In the genomic region with DNA sequence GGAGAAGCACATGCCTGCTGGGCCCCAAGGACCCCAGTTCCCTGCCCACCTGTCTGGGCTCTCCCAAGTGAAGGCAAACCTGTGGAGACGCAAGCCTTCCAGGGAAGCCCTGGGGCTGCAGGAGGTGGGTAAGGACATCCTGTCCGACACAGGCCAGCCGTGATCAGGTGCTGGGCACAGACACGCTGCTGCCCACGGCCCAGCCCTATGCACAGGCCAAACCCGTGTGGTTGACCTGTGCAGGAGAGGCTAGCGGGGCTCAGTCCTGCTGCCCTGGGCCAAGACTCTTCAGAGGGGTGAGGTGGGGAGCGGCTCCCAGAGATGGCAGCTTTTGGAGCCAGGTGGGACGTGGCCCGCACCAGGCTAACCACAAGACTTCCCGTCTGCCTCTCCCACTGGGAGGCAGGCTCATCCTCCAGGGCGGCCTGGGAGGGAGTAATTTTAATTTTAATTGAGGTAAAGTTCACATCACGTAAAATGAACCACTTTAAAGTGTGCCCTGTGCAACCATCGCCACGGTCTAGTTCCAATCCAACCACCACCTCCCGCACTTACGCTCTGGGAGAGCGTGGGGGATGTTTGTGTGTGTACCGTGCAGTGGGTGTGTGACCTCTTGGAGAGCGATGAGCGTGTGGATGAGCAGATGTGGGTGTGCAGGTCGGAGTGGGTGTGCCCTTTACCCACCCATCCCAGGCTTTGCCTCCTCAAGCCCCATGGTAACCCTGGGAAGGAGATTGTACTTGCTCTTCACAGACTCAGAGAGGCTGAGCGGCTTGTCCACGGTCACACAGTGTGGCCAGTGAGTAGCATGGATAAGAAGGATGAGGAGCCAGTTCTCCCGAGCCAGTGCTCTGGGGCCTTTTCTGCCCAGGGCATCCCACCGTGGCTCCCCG, we compare ENCODE assay signal across 2 cellular contexts.
TF ChIP-seq lines count a peak whose summit lies in the region.

No MANE protein-coding gene starts in this region.

TF ChIP-seq in HEK293, 187 proteins besides CTCF, POLR2A, EP300 and RAD21:
- TF ChIP-seq ZNF600 (tag by site-specific recombination; IDR thresholded peaks at IDR 0.05) (peak; percentile 52; the same call in 1 of the 2 replicates), KLF1 (tag by site-specific recombination; IDR thresholded peaks at IDR 0.05) (peak; percentile 99), GLIS1 (tag by site-specific recombination; IDR thresholded peaks at IDR 0.05) (peak; percentile 43), ZNF768 (tag by site-specific recombination; IDR thresholded peaks at IDR 0.05) (peak; percentile 58; the same call in 1 of the 2 replicates), WT1 (tag by site-specific recombination; IDR thresholded peaks at IDR 0.05) (peak; percentile 59), SP7 (tag by site-specific recombination; IDR thresholded peaks at IDR 0.05) (peak; percentile 49), EGR2 (tag by site-specific recombination; IDR thresholded peaks at IDR 0.05; ENCODE audit: low read depth) (peak; percentile 99), ZNF10 (tag by site-specific recombination; IDR thresholded peaks at IDR 0.05) (peak; percentile 72), ZFHX2 (tag by site-specific recombination; conservative IDR thresholded peaks at IDR 0.05) (peak; percentile 99), KLF9 (tag by site-specific recombination; IDR thresholded peaks at IDR 0.05; ENCODE audit: low read depth) (0 out of 2 replicates have a peak, but pooled peaks have one; percentile 44), ZNF211 (tag by site-specific recombination; IDR thresholded peaks at IDR 0.05; ENCODE audit: low read depth) (no peak), ZNF561 (tag by site-specific recombination; IDR thresholded peaks at IDR 0.05; ENCODE audit: borderline replicate concordance) (no peak), ZNF560 (tag by site-specific recombination; IDR thresholded peaks at IDR 0.05; ENCODE audit: borderline replicate concordance) (no peak)
- TF ChIP-seq, protein P1, sequence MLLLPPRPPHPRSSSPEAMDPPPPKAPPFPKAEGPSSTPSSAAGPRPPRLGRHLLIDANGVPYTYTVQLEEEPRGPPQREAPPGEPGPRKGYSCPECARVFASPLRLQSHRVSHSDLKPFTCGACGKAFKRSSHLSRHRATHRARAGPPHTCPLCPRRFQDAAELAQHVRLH (tag by site-specific recombination; IDR thresholded peaks at IDR 0.05), result no peak
- TF ChIP-seq, protein P2, sequence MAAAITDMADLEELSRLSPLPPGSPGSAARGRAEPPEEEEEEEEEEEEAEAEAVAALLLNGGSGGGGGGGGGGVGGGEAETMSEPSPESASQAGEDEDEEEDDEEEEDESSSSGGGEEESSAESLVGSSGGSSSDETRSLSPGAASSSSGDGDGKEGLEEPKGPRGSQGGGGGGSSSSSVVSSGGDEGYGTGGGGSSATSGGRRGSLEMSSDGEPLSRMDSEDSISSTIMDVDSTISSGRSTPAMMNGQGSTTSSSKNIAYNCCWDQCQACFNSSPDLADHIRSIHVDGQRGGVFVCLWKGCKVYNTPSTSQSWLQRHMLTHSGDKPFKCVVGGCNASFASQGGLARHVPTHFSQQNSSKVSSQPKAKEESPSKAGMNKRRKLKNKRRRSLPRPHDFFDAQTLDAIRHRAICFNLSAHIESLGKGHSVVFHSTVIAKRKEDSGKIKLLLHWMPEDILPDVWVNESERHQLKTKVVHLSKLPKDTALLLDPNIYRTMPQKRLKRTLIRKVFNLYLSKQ (tag by site-specific recombination; IDR thresholded peaks at IDR 0.05; ENCODE audit: borderline replicate concordance), result no peak
- TF ChIP-seq, protein P3, sequence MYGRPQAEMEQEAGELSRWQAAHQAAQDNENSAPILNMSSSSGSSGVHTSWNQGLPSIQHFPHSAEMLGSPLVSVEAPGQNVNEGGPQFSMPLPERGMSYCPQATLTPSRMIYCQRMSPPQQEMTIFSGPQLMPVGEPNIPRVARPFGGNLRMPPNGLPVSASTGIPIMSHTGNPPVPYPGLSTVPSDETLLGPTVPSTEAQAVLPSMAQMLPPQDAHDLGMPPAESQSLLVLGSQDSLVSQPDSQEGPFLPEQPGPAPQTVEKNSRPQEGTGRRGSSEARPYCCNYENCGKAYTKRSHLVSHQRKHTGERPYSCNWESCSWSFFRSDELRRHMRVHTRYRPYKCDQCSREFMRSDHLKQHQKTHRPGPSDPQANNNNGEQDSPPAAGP (tag by site-specific recombination; IDR thresholded peaks at IDR 0.05), result peak; percentile 97
TF ChIP-seq in HEK293: peak in this region for 11.

TF ChIP-seq in K562, 482 proteins besides CTCF, POLR2A, EP300 and RAD21:
- TF ChIP-seq, protein P4, sequence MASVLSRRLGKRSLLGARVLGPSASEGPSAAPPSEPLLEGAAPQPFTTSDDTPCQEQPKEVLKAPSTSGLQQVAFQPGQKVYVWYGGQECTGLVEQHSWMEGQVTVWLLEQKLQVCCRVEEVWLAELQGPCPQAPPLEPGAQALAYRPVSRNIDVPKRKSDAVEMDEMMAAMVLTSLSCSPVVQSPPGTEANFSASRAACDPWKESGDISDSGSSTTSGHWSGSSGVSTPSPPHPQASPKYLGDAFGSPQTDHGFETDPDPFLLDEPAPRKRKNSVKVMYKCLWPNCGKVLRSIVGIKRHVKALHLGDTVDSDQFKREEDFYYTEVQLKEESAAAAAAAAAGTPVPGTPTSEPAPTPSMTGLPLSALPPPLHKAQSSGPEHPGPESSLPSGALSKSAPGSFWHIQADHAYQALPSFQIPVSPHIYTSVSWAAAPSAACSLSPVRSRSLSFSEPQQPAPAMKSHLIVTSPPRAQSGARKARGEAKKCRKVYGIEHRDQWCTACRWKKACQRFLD (CRISPR knock-in tag; IDR thresholded peaks at IDR 0.05), result 0 out of 2 replicates have a peak, but pooled peaks have one; percentile 43
- TF ChIP-seq, protein P5, sequence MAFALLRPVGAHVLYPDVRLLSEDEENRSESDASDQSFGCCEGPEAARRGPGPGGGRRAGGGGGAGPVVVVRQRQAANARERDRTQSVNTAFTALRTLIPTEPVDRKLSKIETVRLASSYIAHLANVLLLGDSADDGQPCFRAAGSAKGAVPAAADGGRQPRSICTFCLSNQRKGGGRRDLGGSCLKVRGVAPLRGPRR (CRISPR knock-in tag; IDR thresholded peaks at IDR 0.05), result no peak
- TF ChIP-seq NUFIP1 (IDR thresholded peaks at IDR 0.05; ENCODE audit: partially characterized antibody) (no peak), YY1 (IDR thresholded peaks at IDR 0.05; ENCODE audit: borderline replicate concordance in 1 of 3, control insufficient read depth in 1 of 3, extremely low read depth in 1 of 3, insufficient read depth in 3 of 3, insufficient read length in 1 of 3, insufficient replicate concordance in 2 of 3, low read depth in 1 of 3, low read length in 2 of 3) (no peak), RBM34 (IDR thresholded peaks at IDR 0.05; ENCODE audit: borderline replicate concordance, insufficient read depth, low read length) (no peak), ZNF589 (CRISPR knock-in tag; IDR thresholded peaks at IDR 0.05; ENCODE audit: low read depth) (0 out of 2 replicates have a peak, but pooled peaks have one; percentile 32), ZNF561 (CRISPR knock-in tag; conservative IDR thresholded peaks at IDR 0.05) (no peak), SAFB (IDR thresholded peaks at IDR 0.05; ENCODE audit: borderline replicate concordance, low read depth, low read length) (no peak), JUND (IDR thresholded peaks at IDR 0.05; ENCODE audit: borderline replicate concordance, low read depth, low read length) (no peak), JUND (tag; IDR thresholded peaks at IDR 0.05; ENCODE audit: borderline replicate concordance, low read depth, low read length) (0 out of 3 replicates have a peak, but pooled peaks have one; percentile 4), MECOM (CRISPR knock-in tag; IDR thresholded peaks at IDR 0.05) (0 out of 2 replicates have a peak, but pooled peaks have one; percentile 4), DMBX1 (CRISPR knock-in tag; IDR thresholded peaks at IDR 0.05; ENCODE audit: borderline replicate concordance) (no peak), ZNF217 (CRISPR knock-in tag; IDR thresholded peaks at IDR 0.05) (no peak), ETS2 (tag; IDR thresholded peaks at IDR 0.05; ENCODE audit: borderline replicate concordance, poor library complexity, severe bottlenecking) (no peak), ZFP36 (IDR thresholded peaks at IDR 0.05; ENCODE audit: low read depth, low read length, partially characterized antibody) (peak; percentile 50), NR2C2 (CRISPR knock-in tag; IDR thresholded peaks at IDR 0.05) (no peak), NR2C2 (tag; IDR thresholded peaks at IDR 0.05) (peak; percentile 18), ZC3H8 (IDR thresholded peaks at IDR 0.05) (no peak), ZNF224 (CRISPR knock-in tag; IDR thresholded peaks at IDR 0.05) (no peak), MTF1 (CRISPR knock-in tag; IDR thresholded peaks at IDR 0.05; ENCODE audit: borderline replicate concordance) (no peak), HDAC2 (IDR thresholded peaks at IDR 0.05) (no peak), HNRNPH1 (optimal IDR thresholded peaks at IDR 0.05; ENCODE audit: low read depth, low read length) (no peak), SRSF3 (IDR thresholded peaks at IDR 0.05; ENCODE audit: insufficient read depth, low read length) (no peak)
- TF ChIP-seq, protein P6, sequence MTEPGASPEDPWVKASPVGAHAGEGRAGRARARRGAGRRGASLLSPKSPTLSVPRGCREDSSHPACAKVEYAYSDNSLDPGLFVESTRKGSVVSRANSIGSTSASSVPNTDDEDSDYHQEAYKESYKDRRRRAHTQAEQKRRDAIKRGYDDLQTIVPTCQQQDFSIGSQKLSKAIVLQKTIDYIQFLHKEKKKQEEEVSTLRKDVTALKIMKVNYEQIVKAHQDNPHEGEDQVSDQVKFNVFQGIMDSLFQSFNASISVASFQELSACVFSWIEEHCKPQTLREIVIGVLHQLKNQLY (CRISPR knock-in tag; conservative IDR thresholded peaks at IDR 0.05), result no peak
- TF ChIP-seq, protein P7, sequence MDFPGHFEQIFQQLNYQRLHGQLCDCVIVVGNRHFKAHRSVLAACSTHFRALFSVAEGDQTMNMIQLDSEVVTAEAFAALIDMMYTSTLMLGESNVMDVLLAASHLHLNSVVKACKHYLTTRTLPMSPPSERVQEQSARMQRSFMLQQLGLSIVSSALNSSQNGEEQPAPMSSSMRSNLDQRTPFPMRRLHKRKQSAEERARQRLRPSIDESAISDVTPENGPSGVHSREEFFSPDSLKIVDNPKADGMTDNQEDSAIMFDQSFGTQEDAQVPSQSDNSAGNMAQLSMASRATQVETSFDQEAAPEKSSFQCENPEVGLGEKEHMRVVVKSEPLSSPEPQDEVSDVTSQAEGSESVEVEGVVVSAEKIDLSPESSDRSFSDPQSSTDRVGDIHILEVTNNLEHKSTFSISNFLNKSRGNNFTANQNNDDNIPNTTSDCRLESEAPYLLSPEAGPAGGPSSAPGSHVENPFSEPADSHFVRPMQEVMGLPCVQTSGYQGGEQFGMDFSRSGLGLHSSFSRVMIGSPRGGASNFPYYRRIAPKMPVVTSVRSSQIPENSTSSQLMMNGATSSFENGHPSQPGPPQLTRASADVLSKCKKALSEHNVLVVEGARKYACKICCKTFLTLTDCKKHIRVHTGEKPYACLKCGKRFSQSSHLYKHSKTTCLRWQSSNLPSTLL (IDR thresholded peaks at IDR 0.05), result no peak
- TF ChIP-seq, protein P8, sequence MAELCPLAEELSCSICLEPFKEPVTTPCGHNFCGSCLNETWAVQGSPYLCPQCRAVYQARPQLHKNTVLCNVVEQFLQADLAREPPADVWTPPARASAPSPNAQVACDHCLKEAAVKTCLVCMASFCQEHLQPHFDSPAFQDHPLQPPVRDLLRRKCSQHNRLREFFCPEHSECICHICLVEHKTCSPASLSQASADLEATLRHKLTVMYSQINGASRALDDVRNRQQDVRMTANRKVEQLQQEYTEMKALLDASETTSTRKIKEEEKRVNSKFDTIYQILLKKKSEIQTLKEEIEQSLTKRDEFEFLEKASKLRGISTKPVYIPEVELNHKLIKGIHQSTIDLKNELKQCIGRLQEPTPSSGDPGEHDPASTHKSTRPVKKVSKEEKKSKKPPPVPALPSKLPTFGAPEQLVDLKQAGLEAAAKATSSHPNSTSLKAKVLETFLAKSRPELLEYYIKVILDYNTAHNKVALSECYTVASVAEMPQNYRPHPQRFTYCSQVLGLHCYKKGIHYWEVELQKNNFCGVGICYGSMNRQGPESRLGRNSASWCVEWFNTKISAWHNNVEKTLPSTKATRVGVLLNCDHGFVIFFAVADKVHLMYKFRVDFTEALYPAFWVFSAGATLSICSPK (IDR thresholded peaks at IDR 0.05; ENCODE audit: borderline replicate concordance), result no peak
- TF ChIP-seq, protein P9, sequence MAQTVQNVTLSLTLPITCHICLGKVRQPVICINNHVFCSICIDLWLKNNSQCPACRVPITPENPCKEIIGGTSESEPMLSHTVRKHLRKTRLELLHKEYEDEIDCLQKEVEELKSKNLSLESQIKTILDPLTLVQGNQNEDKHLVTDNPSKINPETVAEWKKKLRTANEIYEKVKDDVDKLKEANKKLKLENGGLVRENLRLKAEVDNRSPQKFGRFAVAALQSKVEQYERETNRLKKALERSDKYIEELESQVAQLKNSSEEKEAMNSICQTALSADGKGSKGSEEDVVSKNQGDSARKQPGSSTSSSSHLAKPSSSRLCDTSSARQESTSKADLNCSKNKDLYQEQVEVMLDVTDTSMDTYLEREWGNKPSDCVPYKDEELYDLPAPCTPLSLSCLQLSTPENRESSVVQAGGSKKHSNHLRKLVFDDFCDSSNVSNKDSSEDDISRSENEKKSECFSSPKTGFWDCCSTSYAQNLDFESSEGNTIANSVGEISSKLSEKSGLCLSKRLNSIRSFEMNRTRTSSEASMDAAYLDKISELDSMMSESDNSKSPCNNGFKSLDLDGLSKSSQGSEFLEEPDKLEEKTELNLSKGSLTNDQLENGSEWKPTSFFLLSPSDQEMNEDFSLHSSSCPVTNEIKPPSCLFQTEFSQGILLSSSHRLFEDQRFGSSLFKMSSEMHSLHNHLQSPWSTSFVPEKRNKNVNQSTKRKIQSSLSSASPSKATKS (CRISPR knock-in tag; IDR thresholded peaks at IDR 0.05), result no peak
- TF ChIP-seq, protein P10, sequence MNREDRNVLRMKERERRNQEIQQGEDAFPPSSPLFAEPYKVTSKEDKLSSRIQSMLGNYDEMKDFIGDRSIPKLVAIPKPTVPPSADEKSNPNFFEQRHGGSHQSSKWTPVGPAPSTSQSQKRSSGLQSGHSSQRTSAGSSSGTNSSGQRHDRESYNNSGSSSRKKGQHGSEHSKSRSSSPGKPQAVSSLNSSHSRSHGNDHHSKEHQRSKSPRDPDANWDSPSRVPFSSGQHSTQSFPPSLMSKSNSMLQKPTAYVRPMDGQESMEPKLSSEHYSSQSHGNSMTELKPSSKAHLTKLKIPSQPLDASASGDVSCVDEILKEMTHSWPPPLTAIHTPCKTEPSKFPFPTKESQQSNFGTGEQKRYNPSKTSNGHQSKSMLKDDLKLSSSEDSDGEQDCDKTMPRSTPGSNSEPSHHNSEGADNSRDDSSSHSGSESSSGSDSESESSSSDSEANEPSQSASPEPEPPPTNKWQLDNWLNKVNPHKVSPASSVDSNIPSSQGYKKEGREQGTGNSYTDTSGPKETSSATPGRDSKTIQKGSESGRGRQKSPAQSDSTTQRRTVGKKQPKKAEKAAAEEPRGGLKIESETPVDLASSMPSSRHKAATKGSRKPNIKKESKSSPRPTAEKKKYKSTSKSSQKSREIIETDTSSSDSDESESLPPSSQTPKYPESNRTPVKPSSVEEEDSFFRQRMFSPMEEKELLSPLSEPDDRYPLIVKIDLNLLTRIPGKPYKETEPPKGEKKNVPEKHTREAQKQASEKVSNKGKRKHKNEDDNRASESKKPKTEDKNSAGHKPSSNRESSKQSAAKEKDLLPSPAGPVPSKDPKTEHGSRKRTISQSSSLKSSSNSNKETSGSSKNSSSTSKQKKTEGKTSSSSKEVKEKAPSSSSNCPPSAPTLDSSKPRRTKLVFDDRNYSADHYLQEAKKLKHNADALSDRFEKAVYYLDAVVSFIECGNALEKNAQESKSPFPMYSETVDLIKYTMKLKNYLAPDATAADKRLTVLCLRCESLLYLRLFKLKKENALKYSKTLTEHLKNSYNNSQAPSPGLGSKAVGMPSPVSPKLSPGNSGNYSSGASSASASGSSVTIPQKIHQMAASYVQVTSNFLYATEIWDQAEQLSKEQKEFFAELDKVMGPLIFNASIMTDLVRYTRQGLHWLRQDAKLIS (CRISPR knock-in tag; IDR thresholded peaks at IDR 0.05), result no peak
TF ChIP-seq in K562: peak in this region for 6.
